ENCODE assay signal across 23 cellular contexts in the genomic region with DNA sequence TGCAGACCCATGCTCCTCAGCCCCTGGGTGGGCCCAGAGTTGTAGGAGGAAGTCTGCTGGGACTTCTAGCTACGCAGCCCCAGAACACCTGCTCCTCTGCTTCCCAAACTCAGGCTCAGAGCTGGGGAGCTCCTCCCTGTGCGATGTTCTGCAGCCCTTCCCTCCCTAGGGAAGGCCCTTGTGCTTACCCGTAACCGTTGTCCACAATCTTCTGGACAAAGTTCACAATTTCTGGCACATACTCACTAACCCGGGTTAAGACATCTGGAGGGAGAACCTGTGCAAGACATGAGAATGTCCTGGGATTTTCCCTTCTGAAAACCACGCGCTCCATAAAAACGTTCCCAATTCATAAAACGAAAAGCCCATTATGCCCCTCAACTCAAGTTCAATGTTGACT.
"Had no signal": no experiment of that assay in that cellular context is flagged by ENCODE, and none has a peak within 500 bp of the region (broad histone marks: within the 10 kb centered on the region; RNA-seq: fewer than 3 reads in every experiment).

No MANE protein-coding gene starts in this region.

- H3K4me1 ChIP-seq: suprapubic skin, thyroid gland had no signal

- DNase-seq: effector memory CD4-positive, alpha-beta T cell; gastrocnemius medialis; heart right ventricle; hypothalamus; lower lobe of right lung; mesenchymal stem cell; midbrain; naive B cell; sigmoid colon; stimulated activated CD4-positive, alpha-beta T cell treated with anti-CD3 and anti-CD28 coated beads, Interleukin-12 subunit alpha, Interleukin-12 subunit beta, amount 100 ng/mL, for 4 hours; stimulated activated naive CD8-positive, alpha-beta T cell treated with anti-CD3 and anti-CD28 coated beads, Interleukin-15, Interleukin-2, amounts not matched to agents 100 U/mL and 50 U/mL, for 24 hours; thyroid gland; upper lobe of left lung had no signal

- H3K27me3 ChIP-seq: esophagus muscularis mucosa, gastrocnemius medialis, heart right ventricle, neutrophil, sigmoid colon, suprapubic skin, thyroid gland, upper lobe of left lung, vagina had no signal

- H3K4me1 Mint-ChIP-seq: nephron had no signal

- FAIRE-seq: endometrium, islet of Langerhans had no signal

- H3K9me3 Mint-ChIP-seq: nephron had no signal

- H3K27me3 Mint-ChIP-seq: naive B cell had no signal

- H3K27ac ChIP-seq: epithelial cell of prostate, esophagus muscularis mucosa, gastrocnemius medialis, left ventricle myocardium inferior, lower lobe of right lung, neutrophil, sigmoid colon, skin epidermis, suprapubic skin, thyroid gland, upper lobe of left lung, vagina had no signal

- H3K4me3 ChIP-seq: esophagus muscularis mucosa, gastrocnemius medialis, heart right ventricle, left ventricle myocardium inferior, lower lobe of right lung, sigmoid colon, skin epidermis, suprapubic skin, thyroid gland, upper lobe of left lung, vagina had no signal

- H3K4me3 Mint-ChIP-seq: nephron had no signal

- ATAC-seq: gastrocnemius medialis; lower lobe of right lung; stimulated activated naive CD8-positive, alpha-beta T cell treated with anti-CD3 and anti-CD28 coated beads, Interleukin-15, Interleukin-2, amounts not matched to agents 100 U/mL and 50 U/mL, for 24 hours had no signal

- H3K9me3 ChIP-seq: esophagus muscularis mucosa, gastrocnemius medialis, heart right ventricle, left ventricle myocardium inferior, lower lobe of right lung, sigmoid colon, suprapubic skin, thyroid gland, upper lobe of left lung, vagina had no signal
